ENCODE assay signal across 9 cellular contexts in the genomic region with DNA sequence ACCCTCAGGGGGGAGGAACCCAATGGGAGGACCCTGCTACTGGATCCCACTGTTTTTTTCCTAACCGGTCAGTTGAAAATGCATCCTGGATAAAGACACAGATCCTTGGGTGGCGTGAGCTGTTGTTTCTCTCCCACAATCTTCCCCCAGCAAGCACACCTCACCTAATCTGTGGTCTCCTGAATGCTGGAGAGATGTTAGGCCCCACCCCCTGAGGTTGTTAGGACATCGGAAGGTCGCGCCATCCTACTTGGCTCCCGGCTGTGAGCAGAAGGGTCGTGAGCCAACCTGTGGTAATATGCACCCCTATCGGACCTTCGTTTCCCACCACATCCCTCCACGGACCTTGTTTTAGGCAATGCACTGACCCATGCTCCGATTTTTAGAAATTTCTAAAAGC.
DNase-seq lines count a peak whose midpoint lies in the region; ATAC-seq and TF ChIP-seq lines count a peak whose summit lies in the region.
"Had no signal": no experiment of that assay in that cellular context is flagged by ENCODE, and none has a peak within 500 bp of the region (broad histone marks: within the 10 kb centered on the region; RNA-seq: fewer than 3 reads in every experiment).

No MANE protein-coding gene starts in this region.

- peak overlapping the region; percentile 75 for H3K4me3 ChIP-seq in HUES48 (ENCODE audit: low read depth, low read length)
- peak overlapping the region; percentile 82; the same call in 1 of the 2 replicates for H3K4me3 ChIP-seq in iPS DF 6.9 (ENCODE audit: low read length)
- H3K4me3 ChIP-seq in smooth muscle cell = peak overlapping the region; percentile 67

- H3K4me1 ChIP-seq in HUES48 (ENCODE audit: control insufficient read depth, insufficient read depth, low read length) (peaks cover 56% of the 10 kb centered on the region), iPS DF 6.9 (ENCODE audit: control insufficient read depth, insufficient read depth, low read length) (peaks cover 24% of the 10 kb centered on the region), smooth muscle cell (ENCODE audit: low read depth) (peaks cover 63% of the 10 kb centered on the region)

- peak overlapping the region; percentile 78 for H3K4me3 Mint-ChIP-seq in activated naive CD8-positive, alpha-beta T cell treated with anti-CD3 and anti-CD28 coated beads, Interleukin-2, amount 50 U/mL, for 24 hours

- H3K9me3 Mint-ChIP-seq in activated naive CD8-positive, alpha-beta T cell treated with anti-CD3 and anti-CD28 coated beads, Interleukin-2, amount 50 U/mL, for 24 hours = no peaks in the 10 kb centered on the region

- H3K36me3 Mint-ChIP-seq in activated naive CD8-positive, alpha-beta T cell treated with anti-CD3 and anti-CD28 coated beads, Interleukin-2, amount 50 U/mL, for 24 hours (ENCODE audit: low read depth) = no peaks in the 10 kb centered on the region

- TF ChIP-seq CTCF in smooth muscle cell (IDR thresholded peaks at IDR 0.05; ENCODE audit: borderline replicate concordance, insufficient read depth, poor library complexity, severe bottlenecking) = no peak

- H3K27ac ChIP-seq in HUES48 (ENCODE audit: low read depth, low read length) = peak overlapping the region; percentile 64
- H3K27ac ChIP-seq in iPS DF 6.9 (ENCODE audit: low read length) = no peak overlapping the region
- peak overlapping the region; percentile 55 for H3K27ac ChIP-seq in smooth muscle cell (ENCODE audit: low read depth)

- peaks cover 12% of the 10 kb centered on the region for H3K4me1 Mint-ChIP-seq in activated naive CD8-positive, alpha-beta T cell treated with anti-CD3 and anti-CD28 coated beads, Interleukin-2, amount 50 U/mL, for 24 hours

- peak overlapping the region; percentile 93 for H3K4me2 ChIP-seq in smooth muscle cell

- no CpG with 5 or more reads among the region's 11 CpGs for WGBS in iPS DF 6.9 (ENCODE audit: insufficient coverage, insufficient read length)
- WGBS in smooth muscle cell (ENCODE audit: low lambda C conversion rate) = 51% methylated on average over 11 of the region's 11 CpGs

- no peaks in the 10 kb centered on the region for H3K36me3 ChIP-seq in HUES48 (ENCODE audit: control insufficient read depth, insufficient read depth, low read length)
- no peaks in the 10 kb centered on the region for H3K36me3 ChIP-seq in iPS DF 6.9 (ENCODE audit: control insufficient read depth, insufficient read depth, low read length)
- no peaks in the 10 kb centered on the region for H3K36me3 ChIP-seq in smooth muscle cell (ENCODE audit: low read depth)

- H4K20me1 ChIP-seq in smooth muscle cell (ENCODE audit: low read depth) = peaks cover 88% of the 10 kb centered on the region

- H3K79me2 ChIP-seq in smooth muscle cell (ENCODE audit: low read depth) = peaks cover 82% of the 10 kb centered on the region

- DNase-seq in activated naive CD8-positive, alpha-beta T cell treated with anti-CD3 and anti-CD28 coated beads, Interleukin-2, amount 50 U/mL, for 24 hours = no peak
- DNase-seq in iPS DF 6.9 (ENCODE audit: low read depth, low spot score) = no peak
- no peak for DNase-seq in smooth muscle cell (lab: John Stamatoyannopoulos, UW; ENCODE audit: unreplicated experiment)
- no peak for DNase-seq in stimulated activated CD8-positive, alpha-beta memory T cell treated with anti-CD3 and anti-CD28 coated beads, Interleukin-4, amount 100 ng/mL, for 48 hours
- no peak for DNase-seq in H4 (ENCODE audit: low spot score)
- no peak for DNase-seq in SKM-1 (lab: John Stamatoyannopoulos, UW; ENCODE audit: unreplicated experiment)
- DNase-seq in RKO (ENCODE audit: low spot score) = no peak
- DNase-seq: dermis blood vessel endothelial cell had no signal

- peaks cover 22% of the 10 kb centered on the region for H3K27me3 Mint-ChIP-seq in activated naive CD8-positive, alpha-beta T cell treated with anti-CD3 and anti-CD28 coated beads, Interleukin-2, amount 50 U/mL, for 24 hours

- H3K27me3 ChIP-seq in HUES48 (ENCODE audit: control insufficient read depth, insufficient read depth, low read length) (peaks cover 3% of the 10 kb centered on the region; the same call in 1 of the 2 replicates), iPS DF 6.9 (ENCODE audit: control insufficient read depth, insufficient read depth, low read length) (no peaks in the 10 kb centered on the region), smooth muscle cell (ENCODE audit: low read depth) (no peaks in the 10 kb centered on the region)

- H3K27ac Mint-ChIP-seq in activated naive CD8-positive, alpha-beta T cell treated with anti-CD3 and anti-CD28 coated beads, Interleukin-2, amount 50 U/mL, for 24 hours = no peak overlapping the region

- H3K9ac ChIP-seq in HUES48 (ENCODE audit: low read depth, low read length) (peak overlapping the region; percentile 2; the same call in 1 of the 2 replicates), smooth muscle cell (ENCODE audit: low read depth) (peak overlapping the region; percentile 66)

- no peak overlapping the region for H2AFZ ChIP-seq in smooth muscle cell (ENCODE audit: low read depth)

- no peak for ATAC-seq in activated naive CD8-positive, alpha-beta T cell treated with anti-CD3 and anti-CD28 coated beads, Interleukin-2, amount 50 U/mL, for 24 hours

- H3F3A ChIP-seq in smooth muscle cell (ENCODE audit: low read depth) = peaks cover 28% of the 10 kb centered on the region

- H3K9me3 ChIP-seq in HUES48 (ENCODE audit: control insufficient read depth, insufficient read depth, low read length) = no peaks in the 10 kb centered on the region
- H3K9me3 ChIP-seq in iPS DF 6.9 (ENCODE audit: control insufficient read depth, insufficient read depth, low read length) = no peaks in the 10 kb centered on the region
- H3K9me3 ChIP-seq in smooth muscle cell (replicated peaks; ENCODE audit: low read depth) = no peaks in the 10 kb centered on the region
